8 cellular contexts compared by ENCODE assay signal in the genomic region with DNA sequence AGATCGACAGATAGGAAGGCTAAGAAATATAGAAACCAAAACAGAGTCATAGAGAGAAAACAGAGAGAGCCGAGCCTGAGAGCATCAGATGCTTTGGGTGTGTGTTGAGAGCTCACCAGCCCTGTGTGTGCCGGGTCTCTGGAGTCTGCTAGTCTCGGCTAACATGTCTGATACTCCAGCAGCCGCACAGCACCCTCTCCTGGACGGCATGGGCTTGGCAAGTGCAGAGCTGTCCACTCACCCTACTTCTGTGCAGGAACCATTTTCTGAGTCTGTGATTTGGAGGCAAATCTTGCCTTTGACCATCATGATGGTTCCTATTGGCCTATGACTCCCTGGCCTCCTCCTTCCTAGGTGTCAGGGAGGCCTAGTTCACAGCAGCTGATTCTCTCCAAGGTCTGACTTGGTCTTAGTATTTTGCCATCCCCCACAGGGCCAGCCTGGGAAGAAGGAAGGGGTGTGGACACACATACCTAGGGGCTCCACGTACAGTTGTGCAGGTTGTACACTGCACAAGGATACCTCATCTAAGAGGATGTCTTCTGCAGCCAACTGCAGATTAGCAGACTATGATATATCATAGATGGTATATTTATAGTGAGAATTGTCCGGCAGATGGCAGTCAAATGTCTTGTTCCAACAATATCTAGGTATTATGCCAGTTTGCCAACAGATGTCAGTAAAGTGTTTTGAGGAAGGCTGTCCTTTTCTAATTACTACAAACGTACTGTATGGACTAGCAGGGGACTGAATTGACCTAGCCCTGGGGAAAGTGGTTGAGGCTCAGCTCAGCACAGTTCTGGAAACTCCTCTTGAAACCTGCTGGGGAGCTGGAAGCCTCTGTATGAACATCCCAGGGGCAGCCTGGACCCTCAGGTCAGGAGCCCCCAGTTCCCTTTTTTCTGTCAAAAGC. TPM values are rescaled to one million over a fixed set of nuclear protein-coding genes. Genes with fewer than 3 reads are reported as not detected.
DNase-seq lines count a peak whose midpoint lies in the region; ATAC-seq, FAIRE-seq and TF ChIP-seq lines count a peak whose summit lies in the region.

No MANE protein-coding gene starts in this region.

- peaks cover 52% of the 10 kb centered on the region for H3K4me1 Mint-ChIP-seq in activated CD8-positive, alpha-beta memory T cell treated with anti-CD3 and anti-CD28 coated beads, Interleukin-2, amount 10 ng/mL, durations not matched to agents 7 days and 5 days
- peaks cover 2% of the 10 kb centered on the region for H3K4me1 Mint-ChIP-seq in endothelial cell (ENCODE audit: unreplicated experiment)

- H3K27me3 Mint-ChIP-seq in activated CD8-positive, alpha-beta memory T cell treated with anti-CD3 and anti-CD28 coated beads, Interleukin-2, amount 10 ng/mL, durations not matched to agents 7 days and 5 days, result no peaks in the 10 kb centered on the region
- H3K27me3 Mint-ChIP-seq in endothelial cell (ENCODE audit: unreplicated experiment), result peaks cover 8% of the 10 kb centered on the region

- H3K4me1 ChIP-seq in NT2/D1 (ENCODE audit: insufficient read depth, insufficient read length), result peaks cover 9% of the 10 kb centered on the region
- H3K4me1 ChIP-seq in muscle layer of duodenum (ENCODE audit: control insufficient read depth in 1 of 2, insufficient read depth in 2 of 2, low read length in 2 of 2), result peaks cover 8 to 15% of the 10 kb centered on the region in 2 donors

- TF ChIP-seq CTCF in D721Med (IDR thresholded peaks at IDR 0.05; ENCODE audit: insufficient read depth, missing control alignments), result peak; percentile 94
- peak; percentile 70 for TF ChIP-seq CTCF in endothelial cell (IDR thresholded peaks at IDR 0.05; ENCODE audit: unreplicated experiment)

- CTCF ChIA-PET in activated CD8-positive, alpha-beta memory T cell treated with anti-CD3 and anti-CD28 coated beads, Interleukin-2, amount 10 ng/mL, durations not matched to agents 7 days and 5 days (lab: Charles Lee), result interaction anchor here (0.6 to 20.7 kb wide), 91 partner anchors 9 to 670 kb away, joined by 3 to 899 read pairs (median 4); a partner anchor contains a TSS

- DNase-seq in D721Med (ENCODE audit: insufficient read length, low spot score) (peak; percentile 78), HuH-7.5 (ENCODE audit: low spot score) (peak; percentile 85), NT2/D1 (ENCODE audit: low read depth, low spot score) (peak; percentile 78), endothelial cell (ENCODE audit: low spot score) (peak; percentile 93)
- peak; percentile 97 for DNase-seq in activated CD8-positive, alpha-beta memory T cell treated with anti-CD3 and anti-CD28 coated beads, Interleukin-2, amount 10 ng/mL, durations not matched to agents 7 days and 5 days
- peak; percentile 70 to 77 for DNase-seq in stimulated activated CD8-positive, alpha-beta memory T cell treated with anti-CD3 and anti-CD28 coated beads, Interleukin-4, amount 100 ng/mL, for 4 hours (ENCODE audit: low read depth in 2 of 2, low spot score in 1 of 2)

- peak overlapping the region; percentile 80 for H3K27ac Mint-ChIP-seq in activated CD8-positive, alpha-beta memory T cell treated with anti-CD3 and anti-CD28 coated beads, Interleukin-2, amount 10 ng/mL, durations not matched to agents 7 days and 5 days
- H3K27ac Mint-ChIP-seq in endothelial cell (ENCODE audit: unreplicated experiment), result peak overlapping the region; percentile 28

- H3K27ac ChIP-seq in muscle layer of duodenum (ENCODE audit: low read length), result peak overlapping the region; percentile 14

- ATAC-seq in GM21528 (IDR thresholded peaks at IDR 0.05; ENCODE audit: low FRiP score, unreplicated experiment), result peak; percentile 80
- peak; percentile 97 for ATAC-seq in activated CD8-positive, alpha-beta memory T cell treated with anti-CD3 and anti-CD28 coated beads, Interleukin-2, amount 10 ng/mL, durations not matched to agents 7 days and 5 days

- H3K36me3 ChIP-seq in NT2/D1 (ENCODE audit: insufficient read depth, insufficient read length, low read length) (no peaks in the 10 kb centered on the region), muscle layer of duodenum (ENCODE audit: control insufficient read depth in 1 of 2, insufficient read depth in 2 of 2, low read length in 2 of 2) (no peaks in the 10 kb centered on the region)

- FAIRE-seq in D721Med (lab: Jason Lieb, UNC), result no peak

- peaks cover 18% of the 10 kb centered on the region for H3K36me3 Mint-ChIP-seq in activated CD8-positive, alpha-beta memory T cell treated with anti-CD3 and anti-CD28 coated beads, Interleukin-2, amount 10 ng/mL, durations not matched to agents 7 days and 5 days
- H3K36me3 Mint-ChIP-seq in endothelial cell (ENCODE audit: low read depth, unreplicated experiment), result no peaks in the 10 kb centered on the region

- H3K9ac ChIP-seq in NT2/D1 (ENCODE audit: insufficient read length, low read depth), result no peak overlapping the region

- H3K27me3 ChIP-seq in NT2/D1 (ENCODE audit: insufficient read depth, insufficient read length), result no peaks in the 10 kb centered on the region
- H3K27me3 ChIP-seq in muscle layer of duodenum (ENCODE audit: low read depth, low read length), result no peaks in the 10 kb centered on the region

- peak overlapping the region; percentile 5 for H3K4me3 Mint-ChIP-seq in activated CD8-positive, alpha-beta memory T cell treated with anti-CD3 and anti-CD28 coated beads, Interleukin-2, amount 10 ng/mL, durations not matched to agents 7 days and 5 days
- H3K4me3 Mint-ChIP-seq in endothelial cell (ENCODE audit: unreplicated experiment), result no peak overlapping the region

- H3K9me3 ChIP-seq in NT2/D1 (ENCODE audit: insufficient read depth, low read length), result no peaks in the 10 kb centered on the region
- H3K9me3 ChIP-seq in muscle layer of duodenum (ENCODE audit: control insufficient read depth in 1 of 2, low read length in 2 of 2), result no peaks in the 10 kb centered on the region

- no peaks in the 10 kb centered on the region for H3K9me3 Mint-ChIP-seq in activated CD8-positive, alpha-beta memory T cell treated with anti-CD3 and anti-CD28 coated beads, Interleukin-2, amount 10 ng/mL, durations not matched to agents 7 days and 5 days (ENCODE audit: low read depth)
- no peaks in the 10 kb centered on the region for H3K9me3 Mint-ChIP-seq in endothelial cell (ENCODE audit: unreplicated experiment)

- H3K4me3 ChIP-seq in NT2/D1 (ENCODE audit: insufficient read length, low read depth), result no peak overlapping the region
- no peak overlapping the region for H3K4me3 ChIP-seq in muscle layer of duodenum (ENCODE audit: low read depth in 1 of 2, low read length in 2 of 2)

RNA-seq across cellular contexts. Expression of a gene that starts 13.0 kb away (rescaled TPM):
- total RNA-seq in activated CD8-positive, alpha-beta memory T cell treated with anti-CD3 and anti-CD28 coated beads, Interleukin-2, amount 10 ng/mL, durations not matched to agents 7 days and 5 days, result 10 to 100 TPM; 15.6 to 26.3 TPM
- total RNA-seq in endothelial cell (ENCODE audit: unreplicated experiment), result 0.10 TPM

RNA-seq across cellular contexts. Expression of a gene that starts 32.4 kb away (rescaled TPM):
- total RNA-seq in activated CD8-positive, alpha-beta memory T cell treated with anti-CD3 and anti-CD28 coated beads, Interleukin-2, amount 10 ng/mL, durations not matched to agents 7 days and 5 days, result 100 to 1,000 TPM; 125 to 167 TPM
- 304 TPM for total RNA-seq in endothelial cell (ENCODE audit: unreplicated experiment)

Comparison
In these comparisons a context has a peak if more than half of its experiments do, and no peak if none do; other contexts are left out.
1. RNA of a gene that starts 13.0 kb away (total RNA-seq): 15.6 to 26.3 TPM in activated CD8-positive, alpha-beta memory T cell treated with anti-CD3 and anti-CD28 coated beads, Interleukin-2, amount 10 ng/mL, durations not matched to agents 7 days and 5 days; 0.10 TPM in endothelial cell (single experiment); every median in the first group is over 10 times any median in the second.
2. Peak in every context shown above with its lines, with median percentiles within 50 percentile points of each other: DNase-seq.